In genomic region chr18:45772081-45772480, GRCh38 we compare ENCODE assay signal across 20 cellular contexts. TPM values are rescaled to one million over a fixed set of nuclear protein-coding genes. Genes with fewer than 3 reads are reported as not detected.
DNase-seq lines count a peak whose midpoint lies in the region; ATAC-seq and TF ChIP-seq lines count a peak whose summit lies in the region.
"Had no signal": no experiment of that assay in that cellular context is flagged by ENCODE, and none has a peak within 500 bp of the region (broad histone marks: within the 10 kb centered on the region; RNA-seq: fewer than 3 reads in every experiment).

No MANE protein-coding gene starts in this region.

- no peak overlapping the region for H3K4me3 Mint-ChIP-seq in Calu3 (ENCODE audit: low read depth, unreplicated experiment)
- peak overlapping the region in 3 of 5 donors; percentile 11 to 38 (median 18) for H3K4me3 Mint-ChIP-seq in immature natural killer cell
- H3K4me3 Mint-ChIP-seq in H9 = no peak overlapping the region

- H3K4me2 ChIP-seq in H9 (ENCODE audit: insufficient read depth, insufficient read length, low read length) = no peak overlapping the region
- H3K4me2 ChIP-seq: A549 had no signal

- no peak overlapping the region for H3K9ac ChIP-seq in H9 (ENCODE audit: extremely low read depth, insufficient read length, low read length)

- H3K23me2 ChIP-seq in H9 (ENCODE audit: insufficient read length, low read depth, low read length, poor library complexity, severe bottlenecking) = no peaks in the 10 kb centered on the region

- no peak overlapping the region for H2AFZ ChIP-seq in H9 (ENCODE audit: low read length)

- no peak overlapping the region for H2BK20ac ChIP-seq in H9 (ENCODE audit: low read depth, low read length, poor library complexity, severe bottlenecking)

- H3K4me1 ChIP-seq in thoracic aorta (ENCODE audit: control insufficient read depth in 1 of 2, low read depth in 2 of 2) (peaks cover 7 to 39% of the 10 kb centered on the region in 2 donors), H9 (ENCODE audit: insufficient read depth, low read length) (no peaks in the 10 kb centered on the region)
- H3K4me1 ChIP-seq: A549, HAP-1 had no signal

- H3K14ac ChIP-seq in H9 (ENCODE audit: insufficient read depth, low read length) = no peak overlapping the region

- no peak overlapping the region for H3K4ac ChIP-seq in H9 (ENCODE audit: low read depth, low read length)

- intact Hi-C loops in Calu3 (cut with micrococcal nuclease; ENCODE audit: unreplicated experiment) = no loop called here

- peak overlapping the region; percentile 9 for H3K27ac Mint-ChIP-seq in Calu3 (ENCODE audit: unreplicated experiment)
- H3K27ac Mint-ChIP-seq in immature natural killer cell = no peak overlapping the region
- no peak overlapping the region for H3K27ac Mint-ChIP-seq in H9

- BruUV-seq in Calu3 (replicated peaks; lab: Mats Ljungman, UMichigan) = no TSS peak

- H2BK120ac ChIP-seq in H9 (ENCODE audit: low read depth, low read length, poor library complexity, severe bottlenecking) = no peak overlapping the region

- no peak overlapping the region for H2BK12ac ChIP-seq in H9 (ENCODE audit: insufficient read length, low read depth, low read length)

- H2AK5ac ChIP-seq in H9 (ENCODE audit: insufficient read length, low read length) = no peak overlapping the region

- H2BK5ac ChIP-seq in H9 (ENCODE audit: insufficient read length, low read length) = no peak overlapping the region

- H3K79me1 ChIP-seq in H9 (ENCODE audit: insufficient read depth, low read depth, low read length, poor library complexity, severe bottlenecking) = no peaks in the 10 kb centered on the region

- no peak overlapping the region for H4K8ac ChIP-seq in H9 (replicated peaks; ENCODE audit: insufficient read length, low read depth, low read length)

- peaks cover 12% of the 10 kb centered on the region for H3K36me3 Mint-ChIP-seq in Calu3 (ENCODE audit: insufficient read depth, unreplicated experiment)
- peaks cover 0 to 5% (median 0%) of the 10 kb centered on the region in 3 donors for H3K36me3 Mint-ChIP-seq in immature natural killer cell
- H3K36me3 Mint-ChIP-seq in H9 (ENCODE audit: insufficient read depth in 1 of 3, low read depth in 3 of 3) = peaks cover 0 to 2% (median 0%) of the 10 kb centered on the region in 3 experiments; a peak in 3 of 7 replicates

- WGBS in H9 (ENCODE audit: extremely low coverage, insufficient read length, low lambda C conversion rate) = 100% methylated on average over 1 of the region's 4 CpGs

- no peak overlapping the region for H3T11ph ChIP-seq in H9 (ENCODE audit: low read length)

- no peaks in the 10 kb centered on the region for H3K9me3 ChIP-seq in thoracic aorta
- H3K9me3 ChIP-seq in H9 (ENCODE audit: control insufficient read depth, low read depth, low read length) = no peaks in the 10 kb centered on the region
- H3K9me3 ChIP-seq: A549, HAP-1 had no signal

- H4K5ac ChIP-seq in H9 (ENCODE audit: insufficient read length, low read depth, low read length) = no peak overlapping the region

- TF ChIP-seq CTCF in Calu3 (IDR thresholded peaks at IDR 0.05; ENCODE audit: unreplicated experiment) (no peak), thoracic aorta (IDR thresholded peaks at IDR 0.05) (no peak), H9 (conservative IDR thresholded peaks at IDR 0.05) (no peak)

- no peak overlapping the region for H4K91ac ChIP-seq in H9 (ENCODE audit: insufficient read length, low read depth, low read length)

- no peak overlapping the region for H2BK15ac ChIP-seq in H9 (ENCODE audit: low read depth, low read length)

- H3K27ac ChIP-seq in thoracic aorta = peak overlapping the region; percentile 19 to 89
- H3K27ac ChIP-seq in H9 (ENCODE audit: insufficient read length, low read depth, low read length) = no peak overlapping the region
- H3K27ac ChIP-seq: A549 had no signal

- H3K56ac ChIP-seq in H9 (ENCODE audit: insufficient read length, low read depth, low read length) = no peak overlapping the region

- H3K27me3 ChIP-seq in thoracic aorta (replicated peaks; ENCODE audit: insufficient read depth) (no peaks in the 10 kb centered on the region), H9 (ENCODE audit: insufficient read depth, low read length) (no peaks in the 10 kb centered on the region)

- H3K79me2 ChIP-seq in H9 (ENCODE audit: insufficient read depth, low read length) = no peaks in the 10 kb centered on the region

- no peak overlapping the region for H3K23ac ChIP-seq in H9 (ENCODE audit: insufficient read length, low read depth, low read length)

- CTCF ChIA-PET in Calu3 (lab: Charles Lee) = interaction anchor here (0.7 kb wide), 1 partner anchor 291 kb away, joined by 3 read pairs; no protein-coding TSS in a partner anchor

- H3K27me3 Mint-ChIP-seq in Calu3 (ENCODE audit: unreplicated experiment) (peaks cover 32% of the 10 kb centered on the region), immature natural killer cell (ENCODE audit: low read depth in 3 of 3) (peaks cover 0 to 12% (median 5%) of the 10 kb centered on the region in 3 donors), H9 (ENCODE audit: low read depth) (no peaks in the 10 kb centered on the region; the same call in 1 of the 2 replicates)

- H3K18ac ChIP-seq in H9 (ENCODE audit: insufficient read length, low read depth, low read length) = no peak overlapping the region

- no peak for ATAC-seq in thoracic aorta (ENCODE audit: insufficient number of reproducible peaks, low FRiP score, low read depth)
- ATAC-seq: A549, K562 had no signal

- no peaks in the 10 kb centered on the region for H3K36me3 ChIP-seq in thoracic aorta
- H3K36me3 ChIP-seq: HAP-1 had no signal

- no peak for DNase-seq in Calu3
- DNase-seq in NCI-H82 treated with DMSO at 0.1 percent for 48 hours (lab: John Stamatoyannopoulos, UW; ENCODE audit: unreplicated experiment) = peak; percentile 47
- DNase-seq in immature natural killer cell = no peak
- no peak for DNase-seq in thoracic aorta (ENCODE audit: low spot score)
- no peak for DNase-seq in globus pallidus (ENCODE audit: low spot score)
- DNase-seq in GOT3 (lab: John Stamatoyannopoulos, UW) = no peak
- DNase-seq in H9 = no peak
- DNase-seq: C1 segment of cervical spinal cord, DMS 273 treated with DMSO at 0.1 percent for 48 hours, DND-41, NCI-H1105 treated with DMSO at 0.1 percent for 48 hours, NCI-H1694, NCI-H2081 treated with DMSO at 0.1 percent for 48 hours, OCI-M1, Right ventricle myocardium superior had no signal

- H3K4me1 Mint-ChIP-seq in Calu3 (ENCODE audit: low read depth, unreplicated experiment) = peaks cover 21% of the 10 kb centered on the region
- H3K4me1 Mint-ChIP-seq in immature natural killer cell = peaks cover 48 to 67% of the 10 kb centered on the region in 2 donors
- peaks cover 5 to 10% of the 10 kb centered on the region in 2 experiments; a peak in 3 of 4 replicates for H3K4me1 Mint-ChIP-seq in H9

- no peaks in the 10 kb centered on the region for H4K20me1 ChIP-seq in H9 (ENCODE audit: control insufficient read depth, insufficient read depth, insufficient read length)

- H3K4me3 ChIP-seq in thoracic aorta = no peak overlapping the region
- H3K4me3 ChIP-seq: A549, HAP-1, K562 had no signal

- H3K9me3 Mint-ChIP-seq in Calu3 (ENCODE audit: low read depth, unreplicated experiment) = peaks cover 16% of the 10 kb centered on the region
- peaks cover 0 to 1% (median 0%) of the 10 kb centered on the region in 6 donors for H3K9me3 Mint-ChIP-seq in immature natural killer cell
- H3K9me3 Mint-ChIP-seq in H9 = peaks cover 0 to 2% of the 10 kb centered on the region in 2 experiments; a peak in 1 of 5 replicates

RNA-seq across cellular contexts. Expression of gene SLC14A1, which starts 48.1 kb away (rescaled TPM):
- total RNA-seq in Calu3 (2022) = not detected in 2 replicates
- polyA plus RNA-seq in immature natural killer cell = 10 to 100 TPM in 1 of 3 donors, 1 to 10 TPM in 2; 3.8 to 12.4 (median 5.1) TPM
- 10 to 100 TPM; 76.3 to 86.2 TPM for total RNA-seq in thoracic aorta
- not detected in 2 replicates for total RNA-seq in H9 (2021)
- total RNA-seq: G401, NCI-H460 had no signal

RNA-seq across cellular contexts. Expression of gene SIGLEC15, which starts 53.4 kb away (rescaled TPM):
- total RNA-seq in Calu3 (2022) (0.28 and 0.83 TPM in 2 replicates), thoracic aorta (under 1 TPM; 0.49 to 0.54 TPM), H9 (2021) (0.13 TPM in 2 replicates)
- under 1 TPM in 2 of 3 donors, not detected in 1; 0.09 to 0.20 TPM for polyA plus RNA-seq in immature natural killer cell
- total RNA-seq: G401, K562, NCI-H460, Right ventricle myocardium superior had no signal
- polyA plus RNA-seq: A549, K562 had no signal

Comparison
In these comparisons a context has a peak if more than half of its experiments do, and no peak if none do; other contexts are left out.
1. H3K4me3 Mint-ChIP-seq: peak in immature natural killer cell (3 of 5); none in Calu3 (single experiment) and H9 (0 of 2).
2. RNA of gene SLC14A1, which starts 48.1 kb away (total RNA-seq): 76.3 to 86.2 TPM in thoracic aorta; not detected in H9 and not detected in Calu3; every median in the first group is over 10 times any median in the second.